Comparison of ENCODE assay signal across 18 cellular contexts in the genomic region with DNA sequence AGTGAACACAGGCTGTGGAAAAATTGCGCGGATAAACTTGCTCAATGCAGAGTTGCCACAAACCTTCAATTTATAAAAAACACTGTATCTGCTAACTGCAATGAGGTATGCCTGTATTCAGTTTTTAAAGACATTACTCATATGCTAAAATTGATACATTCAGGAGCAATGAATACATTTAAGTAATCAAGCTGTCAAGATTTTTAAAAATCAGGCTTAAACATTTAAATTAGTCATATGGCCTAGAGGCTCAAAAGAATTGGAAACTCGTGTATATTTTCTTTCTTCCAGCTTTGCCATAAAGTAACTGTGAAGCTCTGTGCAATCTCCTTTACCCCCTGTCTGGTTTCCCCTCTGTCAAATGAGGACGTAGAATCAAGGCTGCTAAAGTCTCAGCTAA. TPM values are rescaled to one million over a fixed set of nuclear protein-coding genes. Genes with fewer than 3 reads are reported as not detected.
A peak's percentile ranks its signal among the peaks of the same experiment; 100 is the strongest.
DNase-seq lines count a peak whose midpoint lies in the region; ATAC-seq and TF ChIP-seq lines count a peak whose summit lies in the region.
"Had no signal": no experiment of that assay in that cellular context is flagged by ENCODE, and none has a peak within 500 bp of the region (broad histone marks: within the 10 kb centered on the region; RNA-seq: fewer than 3 reads in every experiment).

No MANE protein-coding gene starts in this region.

- peak overlapping the region; percentile 26 for H3K4me2 ChIP-seq in GM23248 (ENCODE audit: unreplicated experiment)
- H3K4me2 ChIP-seq: PC-9 had no signal

- TF ChIP-seq CTCF in CD8-positive, alpha-beta T cell (IDR thresholded peaks at IDR 0.05), result no peak
- TF ChIP-seq CTCF in dorsolateral prefrontal cortex (IDR thresholded peaks at IDR 0.05 in 54 of 56, conservative IDR thresholded peaks at IDR 0.05 in 2 of 56; ENCODE audit: low read depth in 1 of 56, partially characterized antibody in 56 of 56), result no peak

- H3K27me3 ChIP-seq in CD8-positive, alpha-beta T cell (ENCODE audit: insufficient read depth, low read length), result no peaks in the 10 kb centered on the region
- H3K27me3 ChIP-seq in GM23248 (replicated peaks; ENCODE audit: insufficient read depth) (no peaks in the 10 kb centered on the region), dorsolateral prefrontal cortex (no peaks in the 10 kb centered on the region)
- H3K27me3 ChIP-seq in naive thymus-derived CD4-positive, alpha-beta T cell (ENCODE audit: control insufficient read depth in 2 of 2, insufficient read depth in 2 of 2, low read length in 2 of 2), result no peaks in the 10 kb centered on the region
- H3K27me3 ChIP-seq: ascending aorta; BLaER1 treated with 17β-estradiol and CSF1 and Interleukin-3, amounts not matched to agents 10 nM and 100 nM had no signal

- WGBS in GM23248 (ENCODE audit: low coverage in 1 of 2, low lambda C conversion rate in 2 of 2, missing lambda C conversion rate in 2 of 2), 2 experiments, result 66 to 68% methylated on average over 4 of the region's 4 CpGs

- peak overlapping the region; percentile 39 for H3K4me3 ChIP-seq in CD8-positive, alpha-beta T cell (ENCODE audit: low read depth, low read length)
- no peak overlapping the region for H3K4me3 ChIP-seq in GM23248
- peak overlapping the region; percentile 22 for H3K4me3 ChIP-seq in naive thymus-derived CD4-positive, alpha-beta T cell (ENCODE audit: low read length)
- no peak overlapping the region for H3K4me3 ChIP-seq in dorsolateral prefrontal cortex
- H3K4me3 ChIP-seq: ascending aorta; BLaER1 treated with 17β-estradiol and CSF1 and Interleukin-3, amounts not matched to agents 10 nM and 100 nM; PC-9 had no signal

- peaks cover 2% of the 10 kb centered on the region for H3K9me3 Mint-ChIP-seq in CD8-positive, alpha-beta T cell
- H3K9me3 Mint-ChIP-seq in activated T-helper 2 cell treated with anti-CD3 and anti-CD28 coated beads, Interferon-gamma antibody, Interleukin-2, Interleukin-4, amounts not matched to agents 10 μg/mL and 5 μg/mL and 100 μg/mL, durations not matched to agents 14 hours and 24 hours and 36 hours, result no peaks in the 10 kb centered on the region
- H3K9me3 Mint-ChIP-seq in naive thymus-derived CD4-positive, alpha-beta T cell, result peaks cover 0 to 2% (median 0%) of the 10 kb centered on the region in 11 donors

- no peaks in the 10 kb centered on the region for H3K9me3 ChIP-seq in CD8-positive, alpha-beta T cell (ENCODE audit: low read length)
- H3K9me3 ChIP-seq in GM23248 (ENCODE audit: low read depth), result no peaks in the 10 kb centered on the region
- no peaks in the 10 kb centered on the region for H3K9me3 ChIP-seq in naive thymus-derived CD4-positive, alpha-beta T cell (ENCODE audit: control insufficient read depth in 2 of 3, low read length in 3 of 3)
- H3K9me3 ChIP-seq: ascending aorta had no signal

- H3F3A ChIP-seq in GM23248 (ENCODE audit: insufficient read depth), result peaks cover 39% of the 10 kb centered on the region

- POLR2A ChIA-PET in CD8-positive, alpha-beta T cell (lab: Charles Lee), result interaction anchor here (0.6 to 1.3 kb wide), 4 partner anchors 21 to 77 kb away, joined by 3 to 4 read pairs (median 4); no protein-coding TSS in a partner anchor
- POLR2A ChIA-PET in naive thymus-derived CD4-positive, alpha-beta T cell (lab: Charles Lee), result interaction anchor here (1.5 kb wide), 1 partner anchor 10 kb away, joined by 5 read pairs; no protein-coding TSS in a partner anchor

- no peaks in the 10 kb centered on the region for H3K9me2 ChIP-seq in GM23248 (ENCODE audit: insufficient read depth)

- peaks cover 68% of the 10 kb centered on the region for H3K4me1 ChIP-seq in CD8-positive, alpha-beta T cell (ENCODE audit: insufficient read depth, low read length)
- peaks cover 35% of the 10 kb centered on the region for H3K4me1 ChIP-seq in GM23248 (ENCODE audit: insufficient read depth)
- H3K4me1 ChIP-seq in naive thymus-derived CD4-positive, alpha-beta T cell (ENCODE audit: control insufficient read depth in 2 of 2, insufficient read depth in 2 of 2, low read length in 2 of 2), result peaks cover 45 to 54% of the 10 kb centered on the region in 2 donors

- peak overlapping the region; percentile 75 for H3K27ac ChIP-seq in CD8-positive, alpha-beta T cell (ENCODE audit: low read depth, low read length)
- H3K27ac ChIP-seq in GM23248 (peak overlapping the region; percentile 42), dorsolateral prefrontal cortex (no peak overlapping the region)
- peak overlapping the region; percentile 91 for H3K27ac ChIP-seq in naive thymus-derived CD4-positive, alpha-beta T cell (ENCODE audit: low read depth, low read length)
- H3K27ac ChIP-seq: ascending aorta, epithelial cell of prostate, PC-9 had no signal

- intact Hi-C loops in CD8-positive, alpha-beta T cell (cut with DNase I, micrococcal nuclease), result loop anchor here (5.0 to 10.0 kb wide), 4 partner anchors 33 to 1070 kb away; a partner anchor contains a TSS
- intact Hi-C loops in activated T-helper 2 cell treated with anti-CD3 and anti-CD28 coated beads, Interferon-gamma antibody, Interleukin-2, Interleukin-4, amounts not matched to agents 10 μg/mL and 5 μg/mL and 100 μg/mL, durations not matched to agents 14 hours and 24 hours and 36 hours (cut with micrococcal nuclease), result loop anchor here (5.0 to 10.0 kb wide), 4 partner anchors 118 to 200 kb away; a partner anchor contains a TSS
- intact Hi-C loops in naive thymus-derived CD4-positive, alpha-beta T cell (cut with micrococcal nuclease), result loop anchor here (5.0 to 10.0 kb wide), 6 partner anchors 33 to 1118 kb away; a partner anchor contains a TSS
- intact Hi-C loops in dorsolateral prefrontal cortex (cut with DNase I), result loop anchor here in 1 of 2 donors (10.0 kb wide), 1 partner anchor 240 kb away; no protein-coding TSS in a partner anchor

- no peak for ATAC-seq in CD8-positive, alpha-beta T cell
- ATAC-seq in naive thymus-derived CD4-positive, alpha-beta T cell, result no peak

- H3K27me3 Mint-ChIP-seq in CD8-positive, alpha-beta T cell (ENCODE audit: low read depth), result no peaks in the 10 kb centered on the region
- H3K27me3 Mint-ChIP-seq in activated T-helper 2 cell treated with anti-CD3 and anti-CD28 coated beads, Interferon-gamma antibody, Interleukin-2, Interleukin-4, amounts not matched to agents 10 μg/mL and 5 μg/mL and 100 μg/mL, durations not matched to agents 14 hours and 24 hours and 36 hours (ENCODE audit: low read depth), result no peaks in the 10 kb centered on the region
- no peaks in the 10 kb centered on the region for H3K27me3 Mint-ChIP-seq in naive thymus-derived CD4-positive, alpha-beta T cell

- H3K79me2 ChIP-seq in GM23248 (ENCODE audit: insufficient read depth), result peaks cover 86% of the 10 kb centered on the region

- peaks cover 31% of the 10 kb centered on the region for H3K36me3 Mint-ChIP-seq in CD8-positive, alpha-beta T cell
- peaks cover 42% of the 10 kb centered on the region for H3K36me3 Mint-ChIP-seq in activated T-helper 2 cell treated with anti-CD3 and anti-CD28 coated beads, Interferon-gamma antibody, Interleukin-2, Interleukin-4, amounts not matched to agents 10 μg/mL and 5 μg/mL and 100 μg/mL, durations not matched to agents 14 hours and 24 hours and 36 hours (ENCODE audit: low read depth)
- peaks cover 11 to 33% (median 17%) of the 10 kb centered on the region in 5 donors for H3K36me3 Mint-ChIP-seq in naive thymus-derived CD4-positive, alpha-beta T cell

- H3K9ac ChIP-seq in GM23248, result 0 out of 2 replicates have a peak overlapping the region, but pooled peaks have one; percentile 31
- H3K9ac ChIP-seq: BLaER1 treated with 17β-estradiol and CSF1 and Interleukin-3, amounts not matched to agents 10 nM and 100 nM had no signal

- CTCF ChIA-PET in CD8-positive, alpha-beta T cell (lab: Charles Lee), result interaction anchor here (1.2 kb wide), 1 partner anchor 78 kb away, joined by 4 read pairs; no protein-coding TSS in a partner anchor
- CTCF ChIA-PET in naive thymus-derived CD4-positive, alpha-beta T cell (lab: Charles Lee), result interaction anchor here (0.8 to 1.2 kb wide), 5 partner anchors 9 to 49 kb away, joined by 3 to 5 read pairs (median 3); no protein-coding TSS in a partner anchor

- H3K36me3 ChIP-seq in CD8-positive, alpha-beta T cell (ENCODE audit: insufficient read depth, low read length), result peaks cover 13% of the 10 kb centered on the region
- H3K36me3 ChIP-seq in GM23248 (ENCODE audit: low read depth), result peaks cover 6% of the 10 kb centered on the region; the same call in 1 of the 2 replicates
- H3K36me3 ChIP-seq in naive thymus-derived CD4-positive, alpha-beta T cell (ENCODE audit: control insufficient read depth in 2 of 3, insufficient read depth in 3 of 3, low read length in 3 of 3), result peaks cover 0 to 6% (median 6%) of the 10 kb centered on the region in 3 experiments
- H3K36me3 ChIP-seq: ascending aorta had no signal

- DNase-seq in CD8-positive, alpha-beta T cell, result no peak
- DNase-seq in GM23248, result peak; percentile 45
- DNase-seq in activated T-helper 2 cell treated with anti-CD3 and anti-CD28 coated beads, Interferon-gamma antibody, Interleukin-2, Interleukin-4, amounts not matched to agents 10 μg/mL and 5 μg/mL and 100 μg/mL, durations not matched to agents 14 hours and 24 hours and 36 hours (ENCODE audit: low spot score), result no peak
- no peak for DNase-seq in naive thymus-derived CD4-positive, alpha-beta T cell
- no peak for DNase-seq in epidermal melanocyte (ENCODE audit: insufficient read length, low spot score)
- no peak for DNase-seq in activated effector memory CD4-positive, alpha-beta T cell treated with Interleukin-2 at 50 U/mL for 16 hours
- DNase-seq in dorsolateral prefrontal cortex, result no peak
- DNase-seq: DMS79; islet precursor cell; mammary epithelial cell; NCI-H187; NCI-H524; PC-9; stimulated activated CD4-positive, alpha-beta T cell treated with anti-CD3 and anti-CD28 coated beads, Interleukin-2, amount 100 ng/mL, for 24 hours had no signal

- 0 out of 2 replicates have a peak, but pooled peaks cover 5% of the 10 kb centered on the region for H4K20me1 ChIP-seq in GM23248 (ENCODE audit: insufficient read depth)

- in situ Hi-C loops in GM23248 (cut with MboI), result no loop called here

- H3K4me3 Mint-ChIP-seq in CD8-positive, alpha-beta T cell, result peak overlapping the region; percentile 93
- H3K4me3 Mint-ChIP-seq in activated T-helper 2 cell treated with anti-CD3 and anti-CD28 coated beads, Interferon-gamma antibody, Interleukin-2, Interleukin-4, amounts not matched to agents 10 μg/mL and 5 μg/mL and 100 μg/mL, durations not matched to agents 14 hours and 24 hours and 36 hours (ENCODE audit: low read depth), result peak overlapping the region; percentile 90
- H3K4me3 Mint-ChIP-seq in naive thymus-derived CD4-positive, alpha-beta T cell, result peak overlapping the region in 9 of 10 donors; percentile 74 to 94 (median 85)
- H3K4me3 Mint-ChIP-seq: neural crest cell had no signal

- peaks cover 65% of the 10 kb centered on the region for H3K4me1 Mint-ChIP-seq in CD8-positive, alpha-beta T cell (ENCODE audit: low read depth)
- peaks cover 42% of the 10 kb centered on the region for H3K4me1 Mint-ChIP-seq in activated T-helper 2 cell treated with anti-CD3 and anti-CD28 coated beads, Interferon-gamma antibody, Interleukin-2, Interleukin-4, amounts not matched to agents 10 μg/mL and 5 μg/mL and 100 μg/mL, durations not matched to agents 14 hours and 24 hours and 36 hours (ENCODE audit: low read depth)
- H3K4me1 Mint-ChIP-seq in naive thymus-derived CD4-positive, alpha-beta T cell, result peaks cover 43 to 77% (median 65%) of the 10 kb centered on the region in 7 donors

- no peak overlapping the region for H2AFZ ChIP-seq in GM23248
- H2AFZ ChIP-seq: PC-9 had no signal

- H3K27ac Mint-ChIP-seq in CD8-positive, alpha-beta T cell, result peak overlapping the region; percentile 95
- peak overlapping the region; percentile 58 for H3K27ac Mint-ChIP-seq in activated T-helper 2 cell treated with anti-CD3 and anti-CD28 coated beads, Interferon-gamma antibody, Interleukin-2, Interleukin-4, amounts not matched to agents 10 μg/mL and 5 μg/mL and 100 μg/mL, durations not matched to agents 14 hours and 24 hours and 36 hours
- peak overlapping the region; percentile 82 to 95 (median 91) for H3K27ac Mint-ChIP-seq in naive thymus-derived CD4-positive, alpha-beta T cell

RNA-seq across cellular contexts. Expression of a gene that starts 4.1 kb away (rescaled TPM):
- 10 to 100 TPM; 46.4 to 47.0 TPM for total RNA-seq in CD8-positive, alpha-beta T cell
- total RNA-seq in GM23248 (2014; rRNA removed; shearing (Covaris generic)), result 5.6 TPM in 2 replicates
- polyA plus RNA-seq in GM23248 (2016; fragmentation: Nextera tagmentation; extraction: Ambion mirVana), result 12.1 and 13.1 TPM in 2 replicates
- total RNA-seq in activated T-helper 2 cell treated with anti-CD3 and anti-CD28 coated beads, Interferon-gamma antibody, Interleukin-2, Interleukin-4, amounts not matched to agents 10 μg/mL and 5 μg/mL and 100 μg/mL, durations not matched to agents 14 hours and 24 hours and 36 hours, result 38.1 and 43.7 TPM in 2 replicates
- total RNA-seq in naive thymus-derived CD4-positive, alpha-beta T cell, result 100 to 1,000 TPM in 3 of 5 experiments, 10 to 100 TPM in 2; 85.0 to 146 (median 128) TPM
- polyA plus RNA-seq in naive thymus-derived CD4-positive, alpha-beta T cell, result 100 to 1,000 TPM in 1 of 2 donors, 10 to 100 TPM in 1; 70.9 to 100 TPM
- total RNA-seq in dorsolateral prefrontal cortex, result 10 to 100 TPM; 40.6 to 67.2 (median 51.6) TPM

RNA-seq across cellular contexts. Expression of a gene that starts 38.2 kb away (rescaled TPM):
- total RNA-seq in CD8-positive, alpha-beta T cell, result 10 to 100 TPM; 33.6 to 35.1 TPM
- 26.7 and 34.7 TPM in 2 replicates for total RNA-seq in GM23248 (2014; rRNA removed; shearing (Covaris generic))
- polyA plus RNA-seq in GM23248 (2016; fragmentation: Nextera tagmentation; extraction: Ambion mirVana), result 23.5 and 26.1 TPM in 2 replicates
- 43.4 and 46.9 TPM in 2 replicates for total RNA-seq in activated T-helper 2 cell treated with anti-CD3 and anti-CD28 coated beads, Interferon-gamma antibody, Interleukin-2, Interleukin-4, amounts not matched to agents 10 μg/mL and 5 μg/mL and 100 μg/mL, durations not matched to agents 14 hours and 24 hours and 36 hours
- total RNA-seq in naive thymus-derived CD4-positive, alpha-beta T cell, result 10 to 100 TPM; 20.8 to 34.0 (median 29.3) TPM
- polyA plus RNA-seq in naive thymus-derived CD4-positive, alpha-beta T cell, result 10 to 100 TPM; 11.9 to 17.7 TPM
- total RNA-seq in dorsolateral prefrontal cortex, result 10 to 100 TPM; 12.7 to 29.4 (median 20.7) TPM

Comparison
In these comparisons a context has a peak if more than half of its experiments do, and no peak if none do; other contexts are left out.
1. H3K27ac ChIP-seq: peak in CD8-positive, alpha-beta T cell (single experiment), GM23248 (single experiment) and naive thymus-derived CD4-positive, alpha-beta T cell (single experiment); none in dorsolateral prefrontal cortex (0 of 59).
2. H3K4me3 ChIP-seq: peak in CD8-positive, alpha-beta T cell (single experiment) and naive thymus-derived CD4-positive, alpha-beta T cell (single experiment); none in GM23248 (single experiment) and dorsolateral prefrontal cortex (0 of 59).
3. Peak in every context shown above with its lines, with median percentiles within 50 percentile points of each other: H3K27ac Mint-ChIP-seq and H3K4me3 Mint-ChIP-seq.